Comparison of ENCODE assay signal across 25 cellular contexts in the genomic region with DNA sequence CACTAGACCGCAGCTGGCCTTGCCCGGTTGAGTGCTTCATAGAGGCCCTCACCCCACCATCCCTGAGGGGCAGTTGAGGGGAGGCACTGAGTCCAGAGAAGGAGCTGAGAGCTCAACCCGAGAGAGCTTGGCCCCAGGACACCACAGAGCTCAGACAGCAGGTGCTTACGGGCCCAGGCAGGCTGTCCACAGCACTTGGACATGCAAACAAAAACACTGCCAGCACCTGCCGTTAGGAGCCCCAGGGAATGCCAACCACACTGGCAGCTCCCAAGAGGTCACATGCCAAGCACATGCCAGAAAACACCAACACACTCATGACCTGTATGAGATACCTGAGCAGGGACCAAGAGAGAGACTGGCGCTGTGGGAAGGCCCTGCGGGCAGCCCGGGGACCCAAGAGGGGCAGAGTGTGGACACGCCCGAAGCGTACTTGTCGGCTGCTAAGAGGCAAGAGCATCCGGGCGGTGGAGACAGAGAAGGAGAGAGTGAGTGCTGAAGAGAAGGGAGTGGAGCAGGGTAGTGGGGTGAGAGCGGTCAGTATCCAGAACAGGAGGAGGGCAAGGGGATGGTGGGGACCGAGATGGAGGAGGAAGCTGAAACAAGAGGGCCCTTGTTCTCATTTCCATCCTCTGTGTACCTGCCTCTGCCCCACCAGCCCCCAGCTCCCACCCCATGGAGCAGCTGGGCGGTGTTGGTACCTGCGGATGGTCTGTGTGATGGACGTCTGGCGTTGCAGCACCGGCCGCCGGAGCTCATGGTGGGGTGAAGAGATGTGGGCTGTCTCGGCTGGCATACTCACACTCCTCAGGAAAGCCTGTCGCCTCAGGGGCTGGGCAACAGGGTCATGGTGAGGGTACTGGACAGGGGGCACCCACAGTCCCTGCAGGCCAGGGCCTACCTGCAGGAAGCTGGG. TPM values are rescaled to one million over a fixed set of nuclear protein-coding genes. Genes with fewer than 3 reads are reported as not detected.
DNase-seq lines count a peak whose midpoint lies in the region; ATAC-seq and TF ChIP-seq lines count a peak whose summit lies in the region.
"Had no signal": no experiment of that assay in that cellular context is flagged by ENCODE, and none has a peak within 500 bp of the region (broad histone marks: within the 10 kb centered on the region; RNA-seq: fewer than 3 reads in every experiment).

No MANE protein-coding gene starts in this region.

- no peaks in the 10 kb centered on the region for H3K9me3 ChIP-seq in psoas muscle
- no peaks in the 10 kb centered on the region for H3K9me3 ChIP-seq in lower lobe of right lung
- H3K9me3 ChIP-seq: esophagus squamous epithelium had no signal

- intact Hi-C loops in psoas muscle (cut with DNase I): no loop called here
- intact Hi-C loops in lower lobe of right lung (cut with DNase I): no loop called here

- 79 to 84% (median 79%) methylated on average over 24 to 25 of the region's 25 CpGs for WGBS in psoas muscle, 3 donors

- H3K27me3 Mint-ChIP-seq in endothelial cell (ENCODE audit: unreplicated experiment): peaks cover 6% of the 10 kb centered on the region
- H3K27me3 Mint-ChIP-seq: activated CD8-positive, alpha-beta T cell treated with anti-CD3 and anti-CD28 coated beads for 36 hours had no signal

- no peak for TF ChIP-seq CTCF in psoas muscle (IDR thresholded peaks at IDR 0.05)
- TF ChIP-seq CTCF in lower lobe of right lung (IDR thresholded peaks at IDR 0.05): no peak
- TF ChIP-seq CTCF in endothelial cell (IDR thresholded peaks at IDR 0.05; ENCODE audit: unreplicated experiment): no peak

- H3K36me3 Mint-ChIP-seq in endothelial cell (ENCODE audit: low read depth, unreplicated experiment): peaks cover 26% of the 10 kb centered on the region

- no peak overlapping the region for H3K4me3 ChIP-seq in psoas muscle
- H3K4me3 ChIP-seq in lower lobe of right lung: no peak overlapping the region
- H3K4me3 ChIP-seq: esophagus squamous epithelium, lung had no signal

- peaks cover 29% of the 10 kb centered on the region for H3K4me1 ChIP-seq in psoas muscle
- peaks cover 33% of the 10 kb centered on the region for H3K4me1 ChIP-seq in lower lobe of right lung

- ATAC-seq in psoas muscle (peak in 2 of 4 donors; percentile 36 to 59), lower lobe of right lung (no peak)
- ATAC-seq: activated CD8-positive, alpha-beta T cell treated with anti-CD3 and anti-CD28 coated beads for 36 hours; sciatic nerve had no signal

- no peak overlapping the region for H3K4me3 Mint-ChIP-seq in endothelial cell (ENCODE audit: unreplicated experiment)
- H3K4me3 Mint-ChIP-seq: activated CD8-positive, alpha-beta T cell treated with anti-CD3 and anti-CD28 coated beads for 36 hours; activated T-cell treated with anti-CD3 and anti-CD28 coated beads, Interleukin-2, amount 50 U/mL, for 24 hours had no signal

- H3K9me3 Mint-ChIP-seq in endothelial cell (ENCODE audit: unreplicated experiment): no peaks in the 10 kb centered on the region
- H3K9me3 Mint-ChIP-seq: activated CD8-positive, alpha-beta T cell treated with anti-CD3 and anti-CD28 coated beads for 36 hours; activated T-cell treated with anti-CD3 and anti-CD28 coated beads, Interleukin-2, amount 50 U/mL, for 24 hours had no signal

- H3K27me3 ChIP-seq in psoas muscle (ENCODE audit: insufficient read depth in 3 of 3, low read length in 2 of 3): no peaks in the 10 kb centered on the region
- no peaks in the 10 kb centered on the region for H3K27me3 ChIP-seq in lower lobe of right lung (ENCODE audit: low read depth)
- H3K27me3 ChIP-seq: esophagus squamous epithelium had no signal

- H3K36me3 ChIP-seq in psoas muscle (ENCODE audit: insufficient read depth in 1 of 2, low read depth in 1 of 2) (peaks cover 7 to 55% of the 10 kb centered on the region in 2 donors), lower lobe of right lung (peaks cover 58% of the 10 kb centered on the region)

- H3K4me1 Mint-ChIP-seq in endothelial cell (ENCODE audit: unreplicated experiment): no peaks in the 10 kb centered on the region

- H3K27ac ChIP-seq in psoas muscle: peak overlapping the region; percentile 58
- H3K27ac ChIP-seq in lower lobe of right lung: no peak overlapping the region
- H3K27ac ChIP-seq: 22Rv1, esophagus squamous epithelium had no signal

- H3K27ac Mint-ChIP-seq in endothelial cell (ENCODE audit: unreplicated experiment): no peak overlapping the region
- H3K27ac Mint-ChIP-seq: activated CD8-positive, alpha-beta T cell treated with anti-CD3 and anti-CD28 coated beads for 36 hours; activated T-cell treated with anti-CD3 and anti-CD28 coated beads, Interleukin-2, amount 50 U/mL, for 24 hours had no signal

- DNase-seq in DMS153 (lab: John Stamatoyannopoulos, UW): peak; percentile 39
- DNase-seq in DMS153 treated with DMSO at 0.1 percent for 48 hours (lab: John Stamatoyannopoulos, UW; ENCODE audit: unreplicated experiment): no peak
- peak; percentile 2 for DNase-seq in G401 (ENCODE audit: low spot score)
- DNase-seq in NCI-H345 (lab: John Stamatoyannopoulos, UW): peak; percentile 62
- peak; percentile 17 to 46 for DNase-seq in psoas muscle
- no peak for DNase-seq in glomerular visceral epithelial cell (ENCODE audit: extremely low spot score)
- no peak for DNase-seq in lower lobe of right lung
- no peak for DNase-seq in endothelial cell (ENCODE audit: low spot score)
- DNase-seq: activated CD8-positive, alpha-beta T cell treated with anti-CD3 and anti-CD28 coated beads for 36 hours; activated naive CD4-positive, alpha-beta T cell treated with Interleukin-2 at 50 U/mL for 16 hours; activated T-cell treated with anti-CD3 and anti-CD28 coated beads, Interleukin-2, amount 50 U/mL, for 24 hours; AML-193; cerebellar nuclear complex; effector CD8-positive, alpha-beta T cell; esophagus squamous epithelium; glutamatergic neuron; NCI-H1105; nucleus accumbens; SIG-M5; stimulated activated CD4-positive, alpha-beta T cell treated with anti-CD3 and anti-CD28 coated beads, Interleukin-1b, Interleukin-23, amount 100 ng/mL, for 48 hours; stimulated activated naive CD4-positive, alpha-beta T cell treated with Interleukin-2 at 50 U/mL for 16 hours; trophoblast cell had no signal

- in situ Hi-C loops in G401 (cut with HindIII; ENCODE audit: low sequenced_read_pairs): no loop called here

RNA-seq across cellular contexts. Expression of a gene that starts 8.2 kb away (rescaled TPM):
- total RNA-seq in G401 (2014; rRNA removed; shearing (Covaris generic)): 21.4 and 24.9 TPM in 2 replicates
- total RNA-seq in psoas muscle: 10 to 100 TPM in 3 of 4 donors, 1 to 10 TPM in 1; 9.0 to 24.8 (median 20.8) TPM
- polyA plus RNA-seq in psoas muscle: 10 to 100 TPM; 11.4 to 22.2 (median 15.3) TPM
- total RNA-seq in lower lobe of right lung: 35.9 TPM
- 60.7 TPM for total RNA-seq in endothelial cell (ENCODE audit: unreplicated experiment)

RNA-seq across cellular contexts. Expression of a gene that starts 10.6 kb away (rescaled TPM):
- total RNA-seq in G401 (2014; rRNA removed; shearing (Covaris generic)): 53.9 and 57.0 TPM in 2 replicates
- total RNA-seq in psoas muscle (10 to 100 TPM; 40.0 to 62.0 (median 48.9) TPM), lower lobe of right lung (18.5 TPM), endothelial cell (ENCODE audit: unreplicated experiment) (30.6 TPM)
- 10 to 100 TPM; 65.3 to 82.2 (median 70.5) TPM for polyA plus RNA-seq in psoas muscle

RNA-seq across cellular contexts. Expression of a gene that starts 10.8 kb away (rescaled TPM):
- total RNA-seq in G401 (2014; rRNA removed; shearing (Covaris generic)): 19.2 and 36.9 TPM in 2 replicates
- total RNA-seq in psoas muscle (10 to 100 TPM in 2 of 4 donors, 1 to 10 TPM in 2; 5.8 to 16.2 (median 9.0) TPM), lower lobe of right lung (12.1 TPM), endothelial cell (ENCODE audit: unreplicated experiment) (11.9 TPM)
- polyA plus RNA-seq in psoas muscle: 10 to 100 TPM in 2 of 3 donors, 1 to 10 TPM in 1; 8.9 to 17.5 (median 11.7) TPM

RNA-seq across cellular contexts. Expression of a gene that starts 13.8 kb away (rescaled TPM):
- total RNA-seq in G401 (2014; rRNA removed; shearing (Covaris generic)): 158 and 323 TPM in 2 replicates
- total RNA-seq in psoas muscle (10 to 100 TPM; 23.0 to 43.1 (median 37.8) TPM), lower lobe of right lung (38.5 TPM), endothelial cell (ENCODE audit: unreplicated experiment) (38.6 TPM)
- 10 to 100 TPM; 53.8 to 68.1 (median 57.7) TPM for polyA plus RNA-seq in psoas muscle

Comparison
In these comparisons a context has a peak if more than half of its experiments do, and no peak if none do; other contexts are left out.
1. DNase-seq: peak in DMS153 (single experiment), G401 (single experiment), NCI-H345 (single experiment) and psoas muscle (2 of 2); none in DMS153 treated with DMSO at 0.1 percent for 48 hours (single experiment), glomerular visceral epithelial cell (single experiment), lower lobe of right lung (single experiment) and endothelial cell (single experiment).